ENCODE assay signal across 30 cellular contexts in the genomic region with DNA sequence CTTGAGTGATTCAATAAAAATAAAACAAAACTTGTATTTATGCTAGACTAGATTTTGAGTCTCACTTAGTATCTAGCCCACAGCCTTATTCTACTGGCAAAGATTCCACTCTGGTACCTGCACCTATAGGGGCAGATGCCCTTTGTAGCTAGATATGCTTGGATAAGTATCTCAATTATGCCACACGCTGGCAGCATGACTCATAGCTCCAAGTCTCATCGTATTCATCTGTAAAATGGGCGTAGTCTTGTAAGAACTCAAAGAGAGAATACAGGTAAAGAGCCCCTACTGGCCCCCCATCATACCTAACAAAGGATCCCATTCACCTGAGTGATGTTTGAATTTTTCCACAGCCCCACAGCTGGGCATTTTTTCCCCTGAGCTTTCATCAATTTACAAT.
"Had no signal": no experiment of that assay in that cellular context is flagged by ENCODE, and none has a peak within 500 bp of the region (broad histone marks: within the 10 kb centered on the region; RNA-seq: fewer than 3 reads in every experiment).

No MANE protein-coding gene starts in this region.

- H3K36me3 ChIP-seq: colonic mucosa, esophagus squamous epithelium, gastrocnemius medialis, heart right ventricle, left lung, lower lobe of right lung had no signal

- H3K4me3 ChIP-seq: colonic mucosa, esophagus squamous epithelium, gastrocnemius medialis, heart right ventricle, left lung, lower lobe of right lung, mucosa of descending colon had no signal

- H3K9me3 Mint-ChIP-seq: dendritic cell treated with granulocyte-macrophage colony-stimulating factor and Interleukin-4, amounts not matched to agents 40 ng/mL and 50 ng/mL, for 4 days; endodermal cell; mesothelial cell of epicardium had no signal

- H3K27me3 Mint-ChIP-seq: effector memory CD8-positive, alpha-beta T cell had no signal

- DNase-seq: colonic mucosa; cortex of kidney; effector CD8-positive, alpha-beta T cell; effector memory CD8-positive, alpha-beta T cell; endodermal cell; erythroblast; esophagus squamous epithelium; foreskin fibroblast; foreskin melanocyte; gastrocnemius medialis; glutamatergic neuron; head of caudate nucleus; heart right ventricle; hippocampal formation; immature natural killer cell; islet precursor cell; kidney; kidney glomerular epithelial cell; left cardiac atrium; left lung; left ventricle myocardium superior; lower lobe of right lung; mesenchymal stem cell; mucosa of descending colon; naive B cell had no signal

- H3K9me3 ChIP-seq: colonic mucosa, esophagus squamous epithelium, gastrocnemius medialis, heart right ventricle, left lung, lower lobe of right lung, mucosa of descending colon had no signal

- H3K36me3 Mint-ChIP-seq: immature natural killer cell, mesothelial cell of epicardium, naive B cell had no signal

- ATAC-seq: effector memory CD8-positive, alpha-beta T cell; esophagus mucosa; gastrocnemius medialis; heart right ventricle; left cardiac atrium; left lung; left ventricle myocardium superior; lower lobe of right lung; mucosa of descending colon had no signal

- H3K4me1 Mint-ChIP-seq: endodermal cell, immature natural killer cell, mesothelial cell of epicardium, naive B cell had no signal

- FAIRE-seq: endometrium, kidney had no signal

- H3K4me1 ChIP-seq: colonic mucosa, esophagus squamous epithelium, heart right ventricle, left lung, lower lobe of right lung had no signal

- H3K27ac ChIP-seq: colonic mucosa, epithelial cell of prostate, esophagus squamous epithelium, gastrocnemius medialis, heart right ventricle, left lung, lower lobe of right lung had no signal

- H3K27ac Mint-ChIP-seq: dendritic cell treated with granulocyte-macrophage colony-stimulating factor and Interleukin-4, amounts not matched to agents 40 ng/mL and 50 ng/mL, for 4 days; effector memory CD8-positive, alpha-beta T cell; endodermal cell; immature natural killer cell; mesothelial cell of epicardium had no signal

- H3K4me3 Mint-ChIP-seq: dendritic cell treated with granulocyte-macrophage colony-stimulating factor and Interleukin-4, amounts not matched to agents 40 ng/mL and 50 ng/mL, for 4 days; effector memory CD8-positive, alpha-beta T cell; endodermal cell; immature natural killer cell; mesothelial cell of epicardium; naive B cell had no signal

- H3K27me3 ChIP-seq: colonic mucosa, gastrocnemius medialis, left lung had no signal
